In genomic region chr5:103617090-103617489, GRCh38 we compare ENCODE assay signal across 18 cellular contexts. TPM values are rescaled to one million over a fixed set of nuclear protein-coding genes. Genes with fewer than 3 reads are reported as not detected.
A peak's percentile ranks its signal among the peaks of the same experiment; 100 is the strongest.
DNase-seq lines count a peak whose midpoint lies in the region; ATAC-seq and TF ChIP-seq lines count a peak whose summit lies in the region.
"Had no signal": no experiment of that assay in that cellular context is flagged by ENCODE, and none has a peak within 500 bp of the region (broad histone marks: within the 10 kb centered on the region; RNA-seq: fewer than 3 reads in every experiment).

No MANE protein-coding gene starts in this region.

- H3K27ac ChIP-seq in body of pancreas = no peak overlapping the region
- H3K27ac ChIP-seq: 22Rv1, C4-2B, SJCRH30 had no signal

- no peak for TF ChIP-seq CTCF in body of pancreas (IDR thresholded peaks at IDR 0.05)

- 6 to 8% methylated on average over 1 of the region's 1 CpG for WGBS in body of pancreas, 2 donors

- no peaks in the 10 kb centered on the region for H3K27me3 ChIP-seq in body of pancreas
- H3K27me3 ChIP-seq: SJCRH30 had no signal

- DNase-seq in NCI-H146 (lab: John Stamatoyannopoulos, UW) (peak; percentile 10), NCI-H146 treated with DMSO at 0.1 percent for 48 hours (lab: John Stamatoyannopoulos, UW; ENCODE audit: unreplicated experiment) (no peak), NCI-H1436 (lab: John Stamatoyannopoulos, UW) (peak; percentile 62), NCI-H2107 treated with DMSO at 0.1 percent for 48 hours (lab: John Stamatoyannopoulos, UW; ENCODE audit: unreplicated experiment) (peak; percentile 88), body of pancreas (peak in 2 of 4 donors; percentile 13 to 46), pons (ENCODE audit: low spot score) (no peak), activated T-cell treated with anti-CD3 and anti-CD28 coated beads for 4 hours (no peak)
- no peak for DNase-seq in stimulated activated CD4-positive, alpha-beta T cell treated with anti-CD3 and anti-CD28 coated beads, Interleukin-1b, Interleukin-23, amount 100 ng/mL, for 48 hours
- DNase-seq: AML-193, DMS79, KG1, NCI-H1930, NCI-H345, NCI-H526 treated with DMSO at 0.1 percent for 48 hours, SJCRH30 had no signal

- no peaks in the 10 kb centered on the region for H3K9me3 ChIP-seq in body of pancreas
- H3K9me3 ChIP-seq: HAP-1, SJCRH30 had no signal

- no peak overlapping the region for H3K4me3 ChIP-seq in body of pancreas
- H3K4me3 ChIP-seq: HAP-1, SJCRH30 had no signal

- H3K4me1 ChIP-seq in body of pancreas = peaks cover 34% of the 10 kb centered on the region
- H3K4me1 ChIP-seq: HAP-1, SJCRH30 had no signal

- ATAC-seq in body of pancreas = peak; percentile 48

- intact Hi-C loops in body of pancreas (cut with DNase I) = no loop called here

- H3K36me3 ChIP-seq in body of pancreas (replicated peaks in 1 of 2; ENCODE audit: insufficient read depth in 1 of 2, low read depth in 2 of 2) = no peaks in the 10 kb centered on the region
- H3K36me3 ChIP-seq: HAP-1, SJCRH30 had no signal

- TF ChIP-seq POLR2A in body of pancreas (IDR thresholded peaks at IDR 0.05) = no peak

RNA-seq across cellular contexts. Expression of gene NUDT12, which starts 54.5 kb away (rescaled TPM):
- 10 to 100 TPM; 14.3 to 20.8 TPM for total RNA-seq in body of pancreas

Comparison
In these comparisons a context has a peak if more than half of its experiments do, and no peak if none do; other contexts are left out.
1. DNase-seq: peak in NCI-H146 (single experiment), NCI-H1436 (single experiment) and NCI-H2107 treated with DMSO at 0.1 percent for 48 hours (single experiment); none in NCI-H146 treated with DMSO at 0.1 percent for 48 hours (single experiment), pons (single experiment), activated T-cell treated with anti-CD3 and anti-CD28 coated beads for 4 hours (single experiment) and stimulated activated CD4-positive, alpha-beta T cell treated with anti-CD3 and anti-CD28 coated beads, Interleukin-1b, Interleukin-23, amount 100 ng/mL, for 48 hours (single experiment).